8 cellular contexts compared by ENCODE assay signal in genomic region chr4:173167793-173168395, GRCh38. TPM values are rescaled to one million over a fixed set of nuclear protein-coding genes. Genes with fewer than 3 reads are reported as not detected.
DNase-seq lines count a peak whose midpoint lies in the region; ATAC-seq and TF ChIP-seq lines count a peak whose summit lies in the region.

No MANE protein-coding gene starts in this region.

- peak overlapping the region; percentile 90 for H3K9ac ChIP-seq in mesenchymal stem cell (ENCODE audit: low read length)

- peak overlapping the region; percentile 93 for H2BK5ac ChIP-seq in mesenchymal stem cell (ENCODE audit: low read depth, low read length, poor library complexity, severe bottlenecking)

- TF ChIP-seq CTCF in WERI-Rb-1 (IDR thresholded peaks at IDR 0.05; ENCODE audit: low read depth, low read length) (no peak), thyroid gland (IDR thresholded peaks at IDR 0.05) (no peak)

- H3K4me1 ChIP-seq in mesenchymal stem cell (ENCODE audit: control insufficient read depth, insufficient read depth, low read depth, low read length) (peaks cover 11% of the 10 kb centered on the region), thyroid gland (peaks cover 3 to 12% of the 10 kb centered on the region in 2 donors)

- intact Hi-C loops in thyroid gland (cut with DNase I) = no loop called here

- peak overlapping the region; percentile 57 to 76 for H3K18ac ChIP-seq in mesenchymal stem cell (ENCODE audit: low read depth in 1 of 2, low read length in 2 of 2)

- 3% methylated on average over 19 of the region's 19 CpGs for WGBS in mesenchymal stem cell
- 3 to 5% methylated on average over 19 of the region's 19 CpGs for WGBS in thyroid gland, 2 donors

- peaks cover 17 to 40% of the 10 kb centered on the region in 2 donors for H3K4me1 Mint-ChIP-seq in effector memory CD8-positive, alpha-beta T cell (ENCODE audit: low read depth in 2 of 2)

- H3K27ac Mint-ChIP-seq in effector memory CD8-positive, alpha-beta T cell = peak overlapping the region; percentile 89 to 95

- no peaks in the 10 kb centered on the region for H3K27me3 ChIP-seq in WERI-Rb-1 (ENCODE audit: insufficient read depth, low read depth, severe bottlenecking)
- no peaks in the 10 kb centered on the region for H3K27me3 ChIP-seq in mesenchymal stem cell (ENCODE audit: control insufficient read depth in 1 of 2, insufficient read depth in 1 of 2, low read length in 2 of 2)
- no peaks in the 10 kb centered on the region for H3K27me3 ChIP-seq in thyroid gland

- H3K36me3 Mint-ChIP-seq in effector memory CD8-positive, alpha-beta T cell (ENCODE audit: insufficient read depth) = peaks cover 17% of the 10 kb centered on the region

- H3K9me3 ChIP-seq in WERI-Rb-1 (ENCODE audit: severe bottlenecking) (no peaks in the 10 kb centered on the region), mesenchymal stem cell (ENCODE audit: control insufficient read depth, low read length) (no peaks in the 10 kb centered on the region), thyroid gland (no peaks in the 10 kb centered on the region)

- no peak overlapping the region for H2BK120ac ChIP-seq in mesenchymal stem cell (ENCODE audit: low read depth, low read length)

- no peaks in the 10 kb centered on the region for H3K27me3 Mint-ChIP-seq in effector memory CD8-positive, alpha-beta T cell

- peak overlapping the region; percentile 80 for H2BK15ac ChIP-seq in mesenchymal stem cell (ENCODE audit: low read depth, poor library complexity, severe bottlenecking)

- H3K4me3 ChIP-seq in WERI-Rb-1 (ENCODE audit: low read depth, low read length) = peak overlapping the region; percentile 87
- peak overlapping the region; percentile 93 to 95 for H3K4me3 ChIP-seq in mesenchymal stem cell (ENCODE audit: insufficient read depth in 1 of 2, low read depth in 1 of 2, low read length in 2 of 2)
- peak overlapping the region; percentile 3 to 63 (median 41) for H3K4me3 ChIP-seq in thyroid gland (replicated peaks in 1 of 3)

- peak overlapping the region in 1 of 2 experiments; percentile 57 for H3K23ac ChIP-seq in mesenchymal stem cell (ENCODE audit: low read length in 2 of 2)

- peak overlapping the region in 1 of 2 experiments; percentile 37 for H2BK12ac ChIP-seq in mesenchymal stem cell (ENCODE audit: low read length in 2 of 2)

- peak overlapping the region; percentile 66 for H2AFZ ChIP-seq in mesenchymal stem cell (ENCODE audit: low read depth, low read length)

- H4K91ac ChIP-seq in mesenchymal stem cell (ENCODE audit: low read length) = peak overlapping the region; percentile 44

- peak overlapping the region; percentile 100 for H3K4me3 Mint-ChIP-seq in effector memory CD8-positive, alpha-beta T cell

- DNase-seq in NCI-H2081 (lab: John Stamatoyannopoulos, UW) = peak; percentile 38 to 61
- no peak for DNase-seq in NCI-H2081 treated with DMSO at 0.1 percent for 48 hours (lab: John Stamatoyannopoulos, UW)
- peak; percentile 60 for DNase-seq in H4 (ENCODE audit: low spot score)
- DNase-seq in NCI-H1048 (lab: John Stamatoyannopoulos, UW) = peak; percentile 21
- peak; percentile 70 for DNase-seq in WERI-Rb-1
- DNase-seq in effector memory CD8-positive, alpha-beta T cell = no peak
- peak; percentile 53 for DNase-seq in mesenchymal stem cell
- DNase-seq in thyroid gland = peak; percentile 44 to 52

- no peak overlapping the region for H3K14ac ChIP-seq in mesenchymal stem cell (ENCODE audit: low read length in 2 of 2)

- peak overlapping the region; percentile 73 to 74 for H3K4ac ChIP-seq in mesenchymal stem cell (ENCODE audit: low read depth in 1 of 2, low read length in 2 of 2)

- no peak for TF ChIP-seq POLR2A in thyroid gland (IDR thresholded peaks at IDR 0.05)

- ATAC-seq in effector memory CD8-positive, alpha-beta T cell (replicated peaks) = no peak

- peak overlapping the region; percentile 69 for H3K4me2 ChIP-seq in mesenchymal stem cell (ENCODE audit: low read length, poor library complexity, severe bottlenecking)

- peak overlapping the region; percentile 56 for H2AK5ac ChIP-seq in mesenchymal stem cell (ENCODE audit: low read length, severe bottlenecking)

- H3K79me1 ChIP-seq in mesenchymal stem cell (replicated peaks; ENCODE audit: low read length, poor library complexity, severe bottlenecking) = peaks cover 7% of the 10 kb centered on the region

- peak overlapping the region; percentile 85 for H3K27ac ChIP-seq in WERI-Rb-1
- H3K27ac ChIP-seq in mesenchymal stem cell (ENCODE audit: low read length, poor library complexity, severe bottlenecking) = peak overlapping the region; percentile 98
- peak overlapping the region; percentile 40 to 93 (median 89) for H3K27ac ChIP-seq in thyroid gland

- H3K36me3 ChIP-seq in WERI-Rb-1 = no peaks in the 10 kb centered on the region
- H3K36me3 ChIP-seq in mesenchymal stem cell (ENCODE audit: control insufficient read depth in 1 of 2, insufficient read depth in 2 of 2, low read depth in 1 of 2, low read length in 2 of 2) = peaks cover 6 to 30% of the 10 kb centered on the region in 2 experiments
- no peaks in the 10 kb centered on the region for H3K36me3 ChIP-seq in thyroid gland

- H3K9me3 Mint-ChIP-seq in effector memory CD8-positive, alpha-beta T cell = no peaks in the 10 kb centered on the region

- peak overlapping the region; percentile 58 for H4K8ac ChIP-seq in mesenchymal stem cell (ENCODE audit: low read length)

RNA-seq across cellular contexts. Expression of gene GALNT7, which starts 0.7 kb away (rescaled TPM):
- 56.7 and 57.1 TPM in 2 replicates for total RNA-seq in H4 (2014; rRNA removed; shearing (Covaris generic))
- polyA plus RNA-seq in mesenchymal stem cell (2013, experiment 1 of 2) = 20.9 TPM
- polyA plus RNA-seq in mesenchymal stem cell (2013, experiment 2 of 2) = 21.9 TPM
- 10 to 100 TPM; 15.6 to 38.2 (median 23.8) TPM for total RNA-seq in thyroid gland

Comparison
In these comparisons a context has a peak if more than half of its experiments do, and no peak if none do; other contexts are left out.
1. DNase-seq: peak in NCI-H2081 (2 of 2), H4 (single experiment), NCI-H1048 (single experiment), WERI-Rb-1 (single experiment), mesenchymal stem cell (single experiment) and thyroid gland (2 of 2); none in NCI-H2081 treated with DMSO at 0.1 percent for 48 hours (single experiment) and effector memory CD8-positive, alpha-beta T cell (0 of 3).
2. H3K4me3 ChIP-seq: peak in every context shown above with its lines; median percentile 94 in mesenchymal stem cell; 87 in WERI-Rb-1; 41 in thyroid gland.
3. Peak in every context shown above with its lines, with median percentiles within 50 percentile points of each other: H3K27ac ChIP-seq.